In the genomic region with DNA sequence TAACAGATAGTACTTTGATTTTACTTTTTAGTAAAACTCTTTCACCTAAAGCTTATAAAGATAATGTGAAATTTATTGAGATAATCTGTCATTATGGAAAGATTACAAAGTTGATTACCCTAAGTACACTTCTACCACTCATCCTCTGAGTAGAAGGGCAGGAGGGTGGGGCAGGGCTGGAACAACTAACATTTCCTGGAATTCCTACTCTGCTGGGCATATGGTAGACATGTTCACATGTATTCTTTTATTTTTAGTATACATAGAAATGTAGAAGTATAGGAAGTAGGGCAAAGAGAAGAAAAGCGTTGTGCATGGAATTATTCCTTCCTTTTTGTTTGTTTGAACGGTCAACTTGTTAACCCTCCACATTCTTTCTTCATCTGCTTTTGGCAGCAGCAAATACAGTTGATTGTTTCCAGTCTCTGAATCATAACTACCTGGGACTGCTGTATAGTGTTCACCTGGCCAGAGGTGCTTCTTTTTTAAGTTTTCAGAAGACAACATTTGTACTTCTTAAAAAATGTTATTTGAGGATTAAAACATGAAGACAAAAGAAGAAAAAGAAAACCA, we compare ENCODE assay signal across 2 cellular contexts.
TF ChIP-seq lines count a peak whose summit lies in the region.

No MANE protein-coding gene starts in this region.

TF ChIP-seq in HEK293, 187 proteins besides CTCF, POLR2A, EP300 and RAD21:
- TF ChIP-seq, protein P1, sequence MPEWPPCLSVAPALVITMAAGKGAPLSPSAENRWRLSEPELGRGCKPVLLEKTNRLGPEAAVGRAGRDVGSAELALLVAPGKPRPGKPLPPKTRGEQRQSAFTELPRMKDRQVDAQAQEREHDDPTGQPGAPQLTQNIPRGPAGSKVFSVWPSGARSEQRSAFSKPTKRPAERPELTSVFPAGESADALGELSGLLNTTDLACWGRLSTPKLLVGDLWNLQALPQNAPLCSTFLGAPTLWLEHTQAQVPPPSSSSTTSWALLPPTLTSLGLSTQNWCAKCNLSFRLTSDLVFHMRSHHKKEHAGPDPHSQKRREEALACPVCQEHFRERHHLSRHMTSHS (tag by site-specific recombination; IDR thresholded peaks at IDR 0.05), result no peak
- TF ChIP-seq, protein P2, sequence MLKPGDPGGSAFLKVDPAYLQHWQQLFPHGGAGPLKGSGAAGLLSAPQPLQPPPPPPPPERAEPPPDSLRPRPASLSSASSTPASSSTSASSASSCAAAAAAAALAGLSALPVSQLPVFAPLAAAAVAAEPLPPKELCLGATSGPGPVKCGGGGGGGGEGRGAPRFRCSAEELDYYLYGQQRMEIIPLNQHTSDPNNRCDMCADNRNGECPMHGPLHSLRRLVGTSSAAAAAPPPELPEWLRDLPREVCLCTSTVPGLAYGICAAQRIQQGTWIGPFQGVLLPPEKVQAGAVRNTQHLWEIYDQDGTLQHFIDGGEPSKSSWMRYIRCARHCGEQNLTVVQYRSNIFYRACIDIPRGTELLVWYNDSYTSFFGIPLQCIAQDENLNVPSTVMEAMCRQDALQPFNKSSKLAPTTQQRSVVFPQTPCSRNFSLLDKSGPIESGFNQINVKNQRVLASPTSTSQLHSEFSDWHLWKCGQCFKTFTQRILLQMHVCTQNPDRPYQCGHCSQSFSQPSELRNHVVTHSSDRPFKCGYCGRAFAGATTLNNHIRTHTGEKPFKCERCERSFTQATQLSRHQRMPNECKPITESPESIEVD (tag by site-specific recombination; IDR thresholded peaks at IDR 0.05), result peak; percentile 38; the same call in 1 of the 2 replicates

TF ChIP-seq in GM12878, 131 proteins besides CTCF, POLR2A, EP300 and RAD21:
- TF ChIP-seq, protein P3, sequence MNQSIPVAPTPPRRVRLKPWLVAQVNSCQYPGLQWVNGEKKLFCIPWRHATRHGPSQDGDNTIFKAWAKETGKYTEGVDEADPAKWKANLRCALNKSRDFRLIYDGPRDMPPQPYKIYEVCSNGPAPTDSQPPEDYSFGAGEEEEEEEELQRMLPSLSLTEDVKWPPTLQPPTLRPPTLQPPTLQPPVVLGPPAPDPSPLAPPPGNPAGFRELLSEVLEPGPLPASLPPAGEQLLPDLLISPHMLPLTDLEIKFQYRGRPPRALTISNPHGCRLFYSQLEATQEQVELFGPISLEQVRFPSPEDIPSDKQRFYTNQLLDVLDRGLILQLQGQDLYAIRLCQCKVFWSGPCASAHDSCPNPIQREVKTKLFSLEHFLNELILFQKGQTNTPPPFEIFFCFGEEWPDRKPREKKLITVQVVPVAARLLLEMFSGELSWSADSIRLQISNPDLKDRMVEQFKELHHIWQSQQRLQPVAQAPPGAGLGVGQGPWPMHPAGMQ (IDR thresholded peaks at IDR 0.05; ENCODE audit: borderline replicate concordance), result no peak
- TF ChIP-seq, protein P4, sequence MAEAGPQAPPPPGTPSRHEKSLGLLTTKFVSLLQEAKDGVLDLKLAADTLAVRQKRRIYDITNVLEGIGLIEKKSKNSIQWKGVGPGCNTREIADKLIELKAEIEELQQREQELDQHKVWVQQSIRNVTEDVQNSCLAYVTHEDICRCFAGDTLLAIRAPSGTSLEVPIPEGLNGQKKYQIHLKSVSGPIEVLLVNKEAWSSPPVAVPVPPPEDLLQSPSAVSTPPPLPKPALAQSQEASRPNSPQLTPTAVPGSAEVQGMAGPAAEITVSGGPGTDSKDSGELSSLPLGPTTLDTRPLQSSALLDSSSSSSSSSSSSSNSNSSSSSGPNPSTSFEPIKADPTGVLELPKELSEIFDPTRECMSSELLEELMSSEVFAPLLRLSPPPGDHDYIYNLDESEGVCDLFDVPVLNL (IDR thresholded peaks at IDR 0.05; ENCODE audit: low read depth, low read length), result no peak
- TF ChIP-seq CREB1 (IDR thresholded peaks at IDR 0.05; ENCODE audit: low read depth), result no peak
- TF ChIP-seq ZSCAN29 (IDR thresholded peaks at IDR 0.05), result no peak
TF ChIP-seq in GM12878: peak in this region for 0.
